ENCODE assay signal across 8 cellular contexts in genomic region chr9:135500071-135500524, GRCh38. TPM values are rescaled to one million over a fixed set of nuclear protein-coding genes. Genes with fewer than 3 reads are reported as not detected.
A peak's percentile ranks its signal among the peaks of the same experiment; 100 is the strongest.
DNase-seq lines count a peak whose midpoint lies in the region; ATAC-seq and TF ChIP-seq lines count a peak whose summit lies in the region.

No MANE protein-coding gene starts in this region.

- peak overlapping the region; percentile 86 to 98 (median 91) for H3K4me3 Mint-ChIP-seq in CD8-positive, alpha-beta memory T cell
- peak overlapping the region; percentile 83 for H3K4me3 Mint-ChIP-seq in activated CD4-positive, alpha-beta memory T cell treated with anti-CD3 and anti-CD28 coated beads for 36 hours

- no peaks in the 10 kb centered on the region for H3K9me3 Mint-ChIP-seq in CD8-positive, alpha-beta memory T cell
- H3K9me3 Mint-ChIP-seq in activated CD4-positive, alpha-beta memory T cell treated with anti-CD3 and anti-CD28 coated beads for 36 hours, result no peaks in the 10 kb centered on the region

- no peaks in the 10 kb centered on the region for H3K27me3 ChIP-seq in CD8-positive, alpha-beta memory T cell (ENCODE audit: insufficient read depth, low read length, poor library complexity, severe bottlenecking)

- no peak for TF ChIP-seq CTCF in retinal pigment epithelial cell (conservative IDR thresholded peaks at IDR 0.05; ENCODE audit: low read depth, low read length)

- H3K36me3 Mint-ChIP-seq in CD8-positive, alpha-beta memory T cell, result peaks cover 0 to 34% (median 5%) of the 10 kb centered on the region in 3 donors
- peaks cover 27% of the 10 kb centered on the region for H3K36me3 Mint-ChIP-seq in activated CD4-positive, alpha-beta memory T cell treated with anti-CD3 and anti-CD28 coated beads for 36 hours

- peak overlapping the region; percentile 79 for H3K4me3 ChIP-seq in CD8-positive, alpha-beta memory T cell (ENCODE audit: low read length)
- peak overlapping the region; percentile 74 for H3K4me3 ChIP-seq in retinal pigment epithelial cell (ENCODE audit: low read length)

- H3K27ac Mint-ChIP-seq in CD8-positive, alpha-beta memory T cell, result peak overlapping the region in 3 of 8 donors; percentile 21 to 89 (median 77)
- H3K27ac Mint-ChIP-seq in activated CD4-positive, alpha-beta memory T cell treated with anti-CD3 and anti-CD28 coated beads for 36 hours, result no peak overlapping the region

- H3K36me3 ChIP-seq in CD8-positive, alpha-beta memory T cell (ENCODE audit: insufficient read depth, low read length), result peaks cover 18% of the 10 kb centered on the region

- H3K4me1 Mint-ChIP-seq in CD8-positive, alpha-beta memory T cell, result peaks cover 17 to 34% (median 25%) of the 10 kb centered on the region in 3 donors
- H3K4me1 Mint-ChIP-seq in activated CD4-positive, alpha-beta memory T cell treated with anti-CD3 and anti-CD28 coated beads for 36 hours (ENCODE audit: low read depth), result peaks cover 17% of the 10 kb centered on the region

- CTCF ChIA-PET in CD8-positive, alpha-beta memory T cell (lab: Charles Lee), result interaction anchor here (0.9 kb wide), 1 partner anchor 19 kb away, joined by 4 read pairs; no protein-coding TSS in a partner anchor
- CTCF ChIA-PET in activated CD4-positive, alpha-beta memory T cell treated with anti-CD3 and anti-CD28 coated beads for 36 hours (lab: Charles Lee), result interaction anchor here (0.6 to 1.4 kb wide), 4 partner anchors 12 to 461 kb away, joined by 3 to 4 read pairs (median 3); no protein-coding TSS in a partner anchor

- H3K9me3 ChIP-seq in CD8-positive, alpha-beta memory T cell (ENCODE audit: low read length), result no peaks in the 10 kb centered on the region

- peak overlapping the region; percentile 64 for H3K27ac ChIP-seq in CD8-positive, alpha-beta memory T cell (ENCODE audit: low read depth, low read length)

- DNase-seq in CD8-positive, alpha-beta memory T cell, result no peak
- no peak for DNase-seq in activated CD4-positive, alpha-beta memory T cell treated with anti-CD3 and anti-CD28 coated beads for 36 hours
- no peak for DNase-seq in Right ventricle myocardium superior
- no peak for DNase-seq in retinal pigment epithelial cell (ENCODE audit: low read depth)
- DNase-seq in NCI-H1092 (lab: John Stamatoyannopoulos, UW), result no peak
- no peak for DNase-seq in NCI-H1436 treated with DMSO at 0.1 percent for 48 hours (lab: John Stamatoyannopoulos, UW)

- intact Hi-C loops in activated CD4-positive, alpha-beta memory T cell treated with anti-CD3 and anti-CD28 coated beads for 36 hours (cut with micrococcal nuclease), result no loop called here
- intact Hi-C loops in Right ventricle myocardium superior (cut with DNase I), result no loop called here

- POLR2A ChIA-PET in CD8-positive, alpha-beta memory T cell (lab: Charles Lee), result no interaction called here
- POLR2A ChIA-PET in activated CD4-positive, alpha-beta memory T cell treated with anti-CD3 and anti-CD28 coated beads for 36 hours (lab: Charles Lee), result no interaction called here

- peaks cover 27% of the 10 kb centered on the region for H3K4me1 ChIP-seq in CD8-positive, alpha-beta memory T cell (ENCODE audit: insufficient read depth, low read length)

- H3K27me3 Mint-ChIP-seq in CD8-positive, alpha-beta memory T cell, result peaks cover 3 to 6% of the 10 kb centered on the region in 2 donors
- peaks cover 10% of the 10 kb centered on the region for H3K27me3 Mint-ChIP-seq in activated CD4-positive, alpha-beta memory T cell treated with anti-CD3 and anti-CD28 coated beads for 36 hours

- ATAC-seq in HG02678 (IDR thresholded peaks at IDR 0.05; ENCODE audit: unreplicated experiment) (peak; percentile 3), Right ventricle myocardium superior (ENCODE audit: poor library complexity) (peak; percentile 29), GM18861 (IDR thresholded peaks at IDR 0.05; ENCODE audit: unreplicated experiment) (no peak)

RNA-seq across cellular contexts. Expression of gene MRPS2, which starts 0.4 kb away (rescaled TPM):
- 10 to 100 TPM; 66.7 to 71.0 TPM for total RNA-seq in CD8-positive, alpha-beta memory T cell
- polyA plus RNA-seq in CD8-positive, alpha-beta memory T cell, result 50.9 TPM
- total RNA-seq in activated CD4-positive, alpha-beta memory T cell treated with anti-CD3 and anti-CD28 coated beads for 36 hours, result 10 to 100 TPM; 42.2 to 42.7 TPM
- 41.7 TPM for total RNA-seq in Right ventricle myocardium superior

RNA-seq across cellular contexts. Expression of gene PPP1R26, which starts 20.5 kb away (rescaled TPM):
- under 1 TPM; 0.59 to 0.84 TPM for total RNA-seq in CD8-positive, alpha-beta memory T cell
- 0.47 TPM for polyA plus RNA-seq in CD8-positive, alpha-beta memory T cell
- total RNA-seq in activated CD4-positive, alpha-beta memory T cell treated with anti-CD3 and anti-CD28 coated beads for 36 hours, result 1 to 10 TPM; 3.5 to 4.9 TPM
- 23.3 TPM for total RNA-seq in Right ventricle myocardium superior

RNA-seq across cellular contexts. Expression of gene LCN1, which starts 21.1 kb away (rescaled TPM):
- not detected for total RNA-seq in CD8-positive, alpha-beta memory T cell
- not detected for polyA plus RNA-seq in CD8-positive, alpha-beta memory T cell
- not detected for total RNA-seq in activated CD4-positive, alpha-beta memory T cell treated with anti-CD3 and anti-CD28 coated beads for 36 hours
- not detected for total RNA-seq in Right ventricle myocardium superior

RNA-seq across cellular contexts. Expression of gene OBP2A, which starts 45.8 kb away (rescaled TPM):
- total RNA-seq in CD8-positive, alpha-beta memory T cell, result not detected
- polyA plus RNA-seq in CD8-positive, alpha-beta memory T cell, result not detected
- not detected for total RNA-seq in activated CD4-positive, alpha-beta memory T cell treated with anti-CD3 and anti-CD28 coated beads for 36 hours
- total RNA-seq in Right ventricle myocardium superior, result not detected
